In genomic region chr15:53437985-53438841, GRCh38 we compare ENCODE assay signal across 18 cellular contexts.
DNase-seq lines count a peak whose midpoint lies in the region; ATAC-seq and TF ChIP-seq lines count a peak whose summit lies in the region.
"Had no signal": no experiment of that assay in that cellular context is flagged by ENCODE, and none has a peak within 500 bp of the region (broad histone marks: within the 10 kb centered on the region; RNA-seq: fewer than 3 reads in every experiment).

No MANE protein-coding gene starts in this region.

- no peak for ATAC-seq in HG03025 (IDR thresholded peaks at IDR 0.05; ENCODE audit: low FRiP score, unreplicated experiment)
- ATAC-seq: A549, GM12878, GM23338 had no signal

- H3K27me3 ChIP-seq in liver (ENCODE audit: control insufficient read depth in 4 of 4, insufficient read depth in 4 of 4, low read length in 3 of 4) (no peaks in the 10 kb centered on the region), ascending aorta (no peaks in the 10 kb centered on the region), colonic mucosa (no peaks in the 10 kb centered on the region)

- TF ChIP-seq CTCF in liver (IDR thresholded peaks at IDR 0.05; ENCODE audit: low read depth, low read length, missing input control) (peak; percentile 20), ascending aorta (IDR thresholded peaks at IDR 0.05) (no peak), colonic mucosa (IDR thresholded peaks at IDR 0.05) (no peak)

- H3K9me3 ChIP-seq in liver (ENCODE audit: control insufficient read depth in 4 of 4, low read length in 3 of 4) = no peaks in the 10 kb centered on the region
- H3K9me3 ChIP-seq in ascending aorta = no peaks in the 10 kb centered on the region
- no peaks in the 10 kb centered on the region for H3K9me3 ChIP-seq in colonic mucosa
- H3K9me3 ChIP-seq: A549, Caco-2 had no signal

- H3K4me3 ChIP-seq in liver (ENCODE audit: low read depth in 1 of 3, low read length in 3 of 3) (no peak overlapping the region), ascending aorta (no peak overlapping the region), colonic mucosa (no peak overlapping the region)
- H3K4me3 ChIP-seq: A549, GM12878, GM23338 had no signal

- WGBS in liver = 27% methylated on average over 5 of the region's 5 CpGs

- TF ChIP-seq RAD21 in liver (IDR thresholded peaks at IDR 0.05) = peak; percentile 55 to 73

- no peak overlapping the region for H3K9ac ChIP-seq in liver (ENCODE audit: low read depth in 1 of 2, low read length in 2 of 2)
- no peak overlapping the region for H3K9ac ChIP-seq in colonic mucosa (ENCODE audit: low read depth in 2 of 2, low read length in 2 of 2)

- intact Hi-C loops in ascending aorta (cut with DNase I) (no loop called here), colonic mucosa (cut with DNase I) (loop anchor here (10.0 kb wide), 1 partner anchor 53 kb away; no protein-coding TSS in a partner anchor)

- H3K4me1 ChIP-seq in liver (ENCODE audit: control insufficient read depth in 4 of 4, insufficient read depth in 4 of 4, low read length in 3 of 4) (peaks cover 6 to 45% (median 37%) of the 10 kb centered on the region in 4 donors), ascending aorta (no peaks in the 10 kb centered on the region), colonic mucosa (no peaks in the 10 kb centered on the region)
- H3K4me1 ChIP-seq: A549, Caco-2 had no signal

- DNase-seq in DMS53 (lab: John Stamatoyannopoulos, UW) = peak; percentile 48
- no peak for DNase-seq in DMS53 treated with DMSO at 0.1 percent for 48 hours (lab: John Stamatoyannopoulos, UW; ENCODE audit: unreplicated experiment)
- DNase-seq in astrocyte of the hippocampus (ENCODE audit: low read depth, low spot score) = peak; percentile 11
- no peak for DNase-seq in activated T-cell treated with anti-CD3 and anti-CD28 coated beads for 4 hours
- no peak for DNase-seq in ascending aorta (ENCODE audit: low spot score in 2 of 2)
- DNase-seq in colonic mucosa = no peak
- DNase-seq: AML-193; Caco-2; CD4-positive, alpha-beta T cell; DMS79 treated with DMSO at 0.1 percent for 48 hours; HCEC 1CT had no signal

- H3K27ac ChIP-seq in liver (ENCODE audit: low read depth in 1 of 2, low read length in 2 of 2) = peak overlapping the region; percentile 70 to 74
- H3K27ac ChIP-seq in ascending aorta = no peak overlapping the region
- H3K27ac ChIP-seq in colonic mucosa = no peak overlapping the region
- H3K27ac ChIP-seq: 22Rv1, A549, C4-2B had no signal

- H3K36me3 ChIP-seq in liver (ENCODE audit: control insufficient read depth in 4 of 4, insufficient read depth in 3 of 4, low read depth in 1 of 4, low read length in 3 of 4) = no peaks in the 10 kb centered on the region
- no peaks in the 10 kb centered on the region for H3K36me3 ChIP-seq in ascending aorta
- no peaks in the 10 kb centered on the region for H3K36me3 ChIP-seq in colonic mucosa

TF ChIP-seq in liver, 16 proteins besides CTCF, POLR2A, EP300 and RAD21:
- TF ChIP-seq MAX (IDR thresholded peaks at IDR 0.05) = peak; percentile 59
- peak in 1 of 2 donors; percentile 12 for TF ChIP-seq GABPA (IDR thresholded peaks at IDR 0.05 in 1 of 2, conservative IDR thresholded peaks at IDR 0.05 in 1 of 2)
- TF ChIP-seq ATF3 (IDR thresholded peaks at IDR 0.05) = peak; percentile 33
- peak; percentile 91 for TF ChIP-seq SP1 (IDR thresholded peaks at IDR 0.05)
- peak; percentile 89 for TF ChIP-seq YY1 (IDR thresholded peaks at IDR 0.05)
- peak; percentile 74 for TF ChIP-seq HNF4G (IDR thresholded peaks at IDR 0.05)
- TF ChIP-seq HNF4A (conservative IDR thresholded peaks at IDR 0.05) = peak; percentile 90 to 95
- peak; percentile 75 to 77 for TF ChIP-seq JUND (IDR thresholded peaks at IDR 0.05)
- TF ChIP-seq RXRA (IDR thresholded peaks at IDR 0.05) = peak; percentile 75 to 83
- peak; percentile 64 for TF ChIP-seq ZBTB33 (IDR thresholded peaks at IDR 0.05)
- TF ChIP-seq FOXA1 (IDR thresholded peaks at IDR 0.05) = peak; percentile 22
- TF ChIP-seq TAF1 (conservative IDR thresholded peaks at IDR 0.05) = peak; percentile 69
- TF ChIP-seq NR2F2 (IDR thresholded peaks at IDR 0.05) = peak; percentile 26
- TF ChIP-seq EGR1 (IDR thresholded peaks at IDR 0.05; ENCODE audit: low read depth in 2 of 2) = peak in 1 of 2 donors; percentile 15
- TF ChIP-seq, protein P1, sequence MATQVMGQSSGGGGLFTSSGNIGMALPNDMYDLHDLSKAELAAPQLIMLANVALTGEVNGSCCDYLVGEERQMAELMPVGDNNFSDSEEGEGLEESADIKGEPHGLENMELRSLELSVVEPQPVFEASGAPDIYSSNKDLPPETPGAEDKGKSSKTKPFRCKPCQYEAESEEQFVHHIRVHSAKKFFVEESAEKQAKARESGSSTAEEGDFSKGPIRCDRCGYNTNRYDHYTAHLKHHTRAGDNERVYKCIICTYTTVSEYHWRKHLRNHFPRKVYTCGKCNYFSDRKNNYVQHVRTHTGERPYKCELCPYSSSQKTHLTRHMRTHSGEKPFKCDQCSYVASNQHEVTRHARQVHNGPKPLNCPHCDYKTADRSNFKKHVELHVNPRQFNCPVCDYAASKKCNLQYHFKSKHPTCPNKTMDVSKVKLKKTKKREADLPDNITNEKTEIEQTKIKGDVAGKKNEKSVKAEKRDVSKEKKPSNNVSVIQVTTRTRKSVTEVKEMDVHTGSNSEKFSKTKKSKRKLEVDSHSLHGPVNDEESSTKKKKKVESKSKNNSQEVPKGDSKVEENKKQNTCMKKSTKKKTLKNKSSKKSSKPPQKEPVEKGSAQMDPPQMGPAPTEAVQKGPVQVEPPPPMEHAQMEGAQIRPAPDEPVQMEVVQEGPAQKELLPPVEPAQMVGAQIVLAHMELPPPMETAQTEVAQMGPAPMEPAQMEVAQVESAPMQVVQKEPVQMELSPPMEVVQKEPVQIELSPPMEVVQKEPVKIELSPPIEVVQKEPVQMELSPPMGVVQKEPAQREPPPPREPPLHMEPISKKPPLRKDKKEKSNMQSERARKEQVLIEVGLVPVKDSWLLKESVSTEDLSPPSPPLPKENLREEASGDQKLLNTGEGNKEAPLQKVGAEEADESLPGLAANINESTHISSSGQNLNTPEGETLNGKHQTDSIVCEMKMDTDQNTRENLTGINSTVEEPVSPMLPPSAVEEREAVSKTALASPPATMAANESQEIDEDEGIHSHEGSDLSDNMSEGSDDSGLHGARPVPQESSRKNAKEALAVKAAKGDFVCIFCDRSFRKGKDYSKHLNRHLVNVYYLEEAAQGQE (IDR thresholded peaks at IDR 0.05) = peak; percentile 86
- peak; percentile 31 for TF ChIP-seq FOXA2 (IDR thresholded peaks at IDR 0.05)
TF ChIP-seq in liver: peak in this region for 16.

Comparison
In these comparisons a context has a peak if more than half of its experiments do, and no peak if none do; other contexts are left out.
1. DNase-seq: peak in DMS53 (single experiment) and astrocyte of the hippocampus (single experiment); none in DMS53 treated with DMSO at 0.1 percent for 48 hours (single experiment), activated T-cell treated with anti-CD3 and anti-CD28 coated beads for 4 hours (single experiment), ascending aorta (0 of 2) and colonic mucosa (single experiment).
2. H3K27ac ChIP-seq: peak in liver (2 of 2); none in ascending aorta (0 of 2) and colonic mucosa (single experiment).